ENCODE assay signal across 8 cellular contexts in genomic region chr14:30559638-30560071, GRCh38. TPM values are rescaled to one million over a fixed set of nuclear protein-coding genes. Genes with fewer than 3 reads are reported as not detected.
A peak's percentile ranks its signal among the peaks of the same experiment; 100 is the strongest.
DNase-seq lines count a peak whose midpoint lies in the region; ATAC-seq, FAIRE-seq and TF ChIP-seq lines count a peak whose summit lies in the region.

No MANE protein-coding gene starts in this region.

- TF ChIP-seq CTCF in bronchial epithelial cell (IDR thresholded peaks at IDR 0.05; ENCODE audit: insufficient read depth, low read length, severe bottlenecking), result no peak
- no peak for TF ChIP-seq CTCF in left lung (IDR thresholded peaks at IDR 0.05)
- TF ChIP-seq CTCF in testis (IDR thresholded peaks at IDR 0.05), result no peak

- no peak for FAIRE-seq in bronchial epithelial cell (lab: Jason Lieb, UNC)

- H3K4me1 ChIP-seq in left lung (peaks cover 0 to 22% of the 10 kb centered on the region in 2 donors), testis (no peaks in the 10 kb centered on the region)

- ATAC-seq in HG02981 (IDR thresholded peaks at IDR 0.05; ENCODE audit: unreplicated experiment) (peak; percentile 16), left lung (peak; percentile 35)

- no peaks in the 10 kb centered on the region for H3K36me3 ChIP-seq in bronchial epithelial cell (ENCODE audit: control insufficient read depth, insufficient read depth, low read length)
- no peaks in the 10 kb centered on the region for H3K36me3 ChIP-seq in left lung
- H3K36me3 ChIP-seq in testis (ENCODE audit: low read depth, missing control alignments), result no peaks in the 10 kb centered on the region

- H3K27ac ChIP-seq in left lung, result peak overlapping the region; percentile 77 to 88
- H3K27ac ChIP-seq in testis, result peak overlapping the region; percentile 68 to 82

- DNase-seq in NCI-H2081 (lab: John Stamatoyannopoulos, UW), result peak; percentile 25 to 38
- DNase-seq in NCI-H2081 treated with DMSO at 0.1 percent for 48 hours (lab: John Stamatoyannopoulos, UW), result no peak
- DNase-seq in NCI-H82 (lab: John Stamatoyannopoulos, UW), result peak; percentile 86
- peak; percentile 27 for DNase-seq in bronchial epithelial cell (ENCODE audit: low read depth)
- no peak for DNase-seq in left lung
- no peak for DNase-seq in testis
- DNase-seq in SKM-1 treated with dmso at 0.1 percent for 144 hours (lab: John Stamatoyannopoulos, UW; ENCODE audit: unreplicated experiment), result no peak

- H3K4me3 ChIP-seq in bronchial epithelial cell (ENCODE audit: low read depth, low read length) (peak overlapping the region; percentile 95), left lung (peak overlapping the region; percentile 77 to 83), testis (peak overlapping the region; percentile 74 to 90)

- 0% methylated on average over 16 of the region's 16 CpGs for WGBS in testis, 2 donors

- H3K9me3 ChIP-seq in left lung (no peaks in the 10 kb centered on the region), testis (no peaks in the 10 kb centered on the region)

- TF ChIP-seq POLR2A in testis (IDR thresholded peaks at IDR 0.05), result no peak

- intact Hi-C loops in left lung (cut with DNase I), result no loop called here
- intact Hi-C loops in testis (cut with DNase I; ENCODE audit: low total_unique reads), result no loop called here

- no peaks in the 10 kb centered on the region for H3K27me3 ChIP-seq in bronchial epithelial cell (ENCODE audit: control insufficient read depth, insufficient read depth, low read length)
- no peaks in the 10 kb centered on the region for H3K27me3 ChIP-seq in left lung
- H3K27me3 ChIP-seq in testis, result no peaks in the 10 kb centered on the region

RNA-seq across cellular contexts. Expression of gene G2E3, which starts 0.7 kb away (rescaled TPM):
- total RNA-seq in bronchial epithelial cell (10.0 and 11.8 TPM in 2 replicates), left lung (10 to 100 TPM; 16.8 to 17.5 TPM), testis (10 to 100 TPM; 29.5 to 42.7 TPM)
- 53.2 TPM for polyA plus RNA-seq in testis (ENCODE audit: insufficient read depth, low read depth, low replicate concordance)

Comparison
In these comparisons a context has a peak if more than half of its experiments do, and no peak if none do; other contexts are left out.
1. DNase-seq: peak in NCI-H2081 (2 of 2), NCI-H82 (single experiment) and bronchial epithelial cell (single experiment); none in NCI-H2081 treated with DMSO at 0.1 percent for 48 hours (single experiment), left lung (0 of 2), testis (single experiment) and SKM-1 treated with dmso at 0.1 percent for 144 hours (single experiment).
2. Peak in every context shown above with its lines, with median percentiles within 50 percentile points of each other: H3K4me3 ChIP-seq.